ENCODE assay signal across 31 cellular contexts in the genomic region with DNA sequence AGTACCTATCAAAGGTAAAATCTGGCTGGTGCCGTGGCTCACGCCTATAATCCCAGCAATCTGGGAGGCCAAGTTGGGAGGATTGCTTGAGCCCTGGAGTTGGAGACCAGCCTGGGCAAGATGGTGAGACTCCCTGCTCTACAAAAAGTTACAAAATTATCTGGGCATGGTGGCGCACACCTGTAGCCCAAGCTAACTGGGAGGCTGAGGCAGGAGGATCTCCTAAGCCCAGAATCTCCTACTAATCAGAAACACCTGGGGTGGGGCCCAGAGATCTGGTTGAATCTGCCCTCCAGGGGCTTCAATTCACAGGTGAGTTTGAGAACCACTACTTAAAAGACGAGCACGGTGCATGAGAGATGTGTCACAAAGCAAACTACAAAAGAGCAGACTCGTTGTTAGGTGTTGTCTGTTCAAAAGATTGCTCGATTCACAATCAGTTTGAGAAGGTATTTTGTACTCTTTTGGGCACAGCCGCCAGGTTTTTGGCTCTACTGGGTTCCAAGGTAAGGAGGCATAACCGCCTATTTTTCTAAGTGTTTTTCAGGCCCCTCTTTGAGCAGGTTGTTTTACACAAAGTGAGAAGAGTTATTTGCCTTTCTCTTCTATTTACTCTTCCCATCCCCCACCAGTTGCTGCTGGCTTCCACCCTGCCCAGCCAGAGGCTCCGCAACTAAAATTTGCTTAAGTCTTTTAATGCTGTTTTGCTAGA. TPM values are rescaled to one million over a fixed set of nuclear protein-coding genes. Genes with fewer than 3 reads are reported as not detected.
A peak's percentile ranks its signal among the peaks of the same experiment; 100 is the strongest.
DNase-seq lines count a peak whose midpoint lies in the region; ATAC-seq and TF ChIP-seq lines count a peak whose summit lies in the region.
"Had no signal": no experiment of that assay in that cellular context is flagged by ENCODE, and none has a peak within 500 bp of the region (broad histone marks: within the 10 kb centered on the region; RNA-seq: fewer than 3 reads in every experiment).

No MANE protein-coding gene starts in this region.

- H3K27me3 Mint-ChIP-seq in Caco-2 (ENCODE audit: insufficient read depth, unreplicated experiment) (no peaks in the 10 kb centered on the region), GM23338 (ENCODE audit: insufficient read depth, low read depth, poor library complexity) (peaks cover 5% of the 10 kb centered on the region)

- H3K4me3 Mint-ChIP-seq in Caco-2 (ENCODE audit: unreplicated experiment): peak overlapping the region; percentile 88
- peak overlapping the region; percentile 21; the same call in 1 of the 3 replicates for H3K4me3 Mint-ChIP-seq in GM23338
- H3K4me3 Mint-ChIP-seq: activated naive CD4-positive, alpha-beta T cell treated with anti-CD3 and anti-CD28 coated beads, Interleukin-2, amount 50 U/mL, for 24 hours; IgD-negative memory B cell; stimulated activated naive CD8-positive, alpha-beta T cell treated with anti-CD3 and anti-CD28 coated beads, Interleukin-15, amount 100 ng/mL, for 72 hours had no signal

- H3K36me3 Mint-ChIP-seq in Caco-2 (ENCODE audit: insufficient read depth, unreplicated experiment) (peaks cover 12% of the 10 kb centered on the region), GM23338 (ENCODE audit: low read depth) (no peaks in the 10 kb centered on the region)
- H3K36me3 Mint-ChIP-seq: activated naive CD4-positive, alpha-beta T cell treated with anti-CD3 and anti-CD28 coated beads, Interleukin-2, amount 50 U/mL, for 24 hours had no signal

- H3K36me3 ChIP-seq in Caco-2 (ENCODE audit: control insufficient read depth, insufficient read depth, low read length): no peaks in the 10 kb centered on the region
- H3K36me3 ChIP-seq in GM23338 (ENCODE audit: insufficient read depth): no peaks in the 10 kb centered on the region
- H3K36me3 ChIP-seq in left lung: no peaks in the 10 kb centered on the region
- H3K36me3 ChIP-seq: esophagus muscularis mucosa, sigmoid colon, thyroid gland had no signal

- intact Hi-C loops in Caco-2 (cut with micrococcal nuclease; ENCODE audit: unreplicated experiment) (no loop called here), left lung (cut with DNase I) (no loop called here), lower leg skin (cut with DNase I; ENCODE audit: low total_unique reads) (no loop called here)

- H4K20me1 ChIP-seq in GM23338 (replicated peaks; ENCODE audit: insufficient read depth): no peaks in the 10 kb centered on the region

- no peaks in the 10 kb centered on the region for H3K27me3 ChIP-seq in Caco-2 (replicated peaks; ENCODE audit: control insufficient read depth, insufficient read depth, low read length)
- no peaks in the 10 kb centered on the region for H3K27me3 ChIP-seq in GM23338 (ENCODE audit: insufficient read depth)
- H3K27me3 ChIP-seq in left lung: no peaks in the 10 kb centered on the region
- H3K27me3 ChIP-seq: sigmoid colon, thyroid gland had no signal

- H3K27ac ChIP-seq in GM23338 (ENCODE audit: low read depth) (no peak overlapping the region), left lung (no peak overlapping the region)
- H3K27ac ChIP-seq: C4-2B, coronary artery, esophagus muscularis mucosa, HL-60, sigmoid colon, thyroid gland had no signal

- TF ChIP-seq CTCF in Caco-2 (IDR thresholded peaks at IDR 0.05; ENCODE audit: insufficient read depth in 1 of 2, low read depth in 1 of 2, low read length in 1 of 2, severe bottlenecking in 1 of 2, unreplicated experiment in 1 of 2) (no peak), GM23338 (conservative IDR thresholded peaks at IDR 0.05; ENCODE audit: low read depth in 2 of 2) (no peak), left lung (IDR thresholded peaks at IDR 0.05) (no peak), lower leg skin (IDR thresholded peaks at IDR 0.05) (no peak)

- H3K4me1 Mint-ChIP-seq in Caco-2 (ENCODE audit: low read depth, unreplicated experiment): peaks cover 25% of the 10 kb centered on the region
- peaks cover 40% of the 10 kb centered on the region for H3K4me1 Mint-ChIP-seq in GM23338
- H3K4me1 Mint-ChIP-seq: activated naive CD4-positive, alpha-beta T cell treated with anti-CD3 and anti-CD28 coated beads, Interleukin-2, amount 50 U/mL, for 24 hours; IgD-negative memory B cell; stimulated activated naive CD8-positive, alpha-beta T cell treated with anti-CD3 and anti-CD28 coated beads, Interleukin-15, amount 100 ng/mL, for 72 hours had no signal

- CTCF ChIA-PET in Caco-2 (lab: Charles Lee): no interaction called here

- H3K9me3 ChIP-seq in Caco-2 (no peaks in the 10 kb centered on the region), left lung (no peaks in the 10 kb centered on the region)
- H3K9me3 ChIP-seq: esophagus muscularis mucosa, sigmoid colon, thyroid gland had no signal

- H3K4me3 ChIP-seq in Caco-2 (ENCODE audit: low read depth, low read length): peak overlapping the region; percentile 54
- no peak overlapping the region for H3K4me3 ChIP-seq in GM23338
- H3K4me3 ChIP-seq in left lung: no peak overlapping the region
- H3K4me3 ChIP-seq in lower leg skin (ENCODE audit: low read depth, poor library complexity, severe bottlenecking): no peak overlapping the region
- H3K4me3 ChIP-seq: coronary artery, esophagus muscularis mucosa, lung, sigmoid colon, thyroid gland had no signal

- DNase-seq in Caco-2 (no peak), GM23338 (ENCODE audit: low spot score) (peak; percentile 60), NCI-H526 treated with DMSO at 0.1 percent for 48 hours (lab: John Stamatoyannopoulos, UW) (peak; percentile 40), left lung (no peak), DMS 273 (lab: John Stamatoyannopoulos, UW; ENCODE audit: unreplicated experiment) (no peak), lower leg skin (ENCODE audit: low spot score in 2 of 2) (no peak)
- DNase-seq: activated CD4-positive, alpha-beta T cell treated with anti-CD3 and anti-CD28 coated beads, Interleukin-2, amount 50 U/mL, for 4 hours; activated CD4-positive, CD25-positive, alpha-beta regulatory T cell; activated CD8-positive, alpha-beta memory T cell treated with anti-CD3 and anti-CD28 coated beads, Interleukin-2, amount 50 U/mL, for 4 hours; foreskin melanocyte; GDM1; hippocampal formation; NCI-H1105; NCI-H1930; sigmoid colon; stimulated activated CD4-positive, alpha-beta T cell treated with anti-CD3 and anti-CD28 coated beads, Interleukin-15, amount 100 ng/mL, for 24 hours; stimulated activated naive CD8-positive, alpha-beta T cell treated with anti-CD3 and anti-CD28 coated beads, Interleukin-15, amount 100 ng/mL, for 72 hours; T1000; thyroid gland had no signal

- H3K4me2 ChIP-seq in GM23338: peak overlapping the region; percentile 17; the same call in 1 of the 2 replicates

- BruUV-seq in Caco-2 (replicated peaks; lab: Mats Ljungman, UMichigan): no TSS peak

- H3K79me2 ChIP-seq in GM23338 (replicated peaks; ENCODE audit: insufficient read depth): no peaks in the 10 kb centered on the region

- H2AFZ ChIP-seq in GM23338: peak overlapping the region; percentile 57

- H3K4me1 ChIP-seq in Caco-2 (peaks cover 32% of the 10 kb centered on the region), GM23338 (ENCODE audit: insufficient read depth) (peaks cover 22% of the 10 kb centered on the region), left lung (no peaks in the 10 kb centered on the region)
- H3K4me1 ChIP-seq: sigmoid colon, thyroid gland had no signal

- no peak for TF ChIP-seq POLR2A in lower leg skin (IDR thresholded peaks at IDR 0.05)

- H3K27ac Mint-ChIP-seq in Caco-2 (ENCODE audit: unreplicated experiment): peak overlapping the region; percentile 91
- peak overlapping the region; percentile 68 for H3K27ac Mint-ChIP-seq in GM23338
- H3K27ac Mint-ChIP-seq: activated naive CD4-positive, alpha-beta T cell treated with anti-CD3 and anti-CD28 coated beads, Interleukin-2, amount 50 U/mL, for 24 hours; IgD-negative memory B cell had no signal

- no peaks in the 10 kb centered on the region for H3F3A ChIP-seq in GM23338 (replicated peaks; ENCODE audit: low read depth)

- H3K9me3 Mint-ChIP-seq in Caco-2 (ENCODE audit: unreplicated experiment) (no peaks in the 10 kb centered on the region), GM23338 (no peaks in the 10 kb centered on the region)
- H3K9me3 Mint-ChIP-seq: activated naive CD4-positive, alpha-beta T cell treated with anti-CD3 and anti-CD28 coated beads, Interleukin-2, amount 50 U/mL, for 24 hours; IgD-negative memory B cell; stimulated activated naive CD8-positive, alpha-beta T cell treated with anti-CD3 and anti-CD28 coated beads, Interleukin-15, amount 100 ng/mL, for 72 hours had no signal

- ATAC-seq in GM23338 (peak; percentile 37), left lung (peak; percentile 30), GM18870 (IDR thresholded peaks at IDR 0.05; ENCODE audit: unreplicated experiment) (no peak)
- ATAC-seq: stimulated activated naive CD8-positive, alpha-beta T cell treated with anti-CD3 and anti-CD28 coated beads, Interleukin-15, amount 100 ng/mL, for 72 hours had no signal

- H3K9me2 ChIP-seq in GM23338 (ENCODE audit: insufficient read depth): no peaks in the 10 kb centered on the region

- POLR2A ChIA-PET in Caco-2 (lab: Charles Lee): no interaction called here

- 59 to 62% methylated on average over 10 of the region's 10 CpGs for WGBS in lower leg skin, 2 donors

TF ChIP-seq in GM23338, 12 proteins besides CTCF, POLR2A, EP300 and RAD21 (continues in another document):
- TF ChIP-seq ZNF114 (CRISPR knock-in tag; IDR thresholded peaks at IDR 0.05): no peak
- TF ChIP-seq ZNF331 (CRISPR knock-in tag; IDR thresholded peaks at IDR 0.05; ENCODE audit: low read depth): no peak
- no peak for TF ChIP-seq EZH2phosphoT487 (IDR thresholded peaks at IDR 0.05; ENCODE audit: unreplicated experiment)
- no peak for TF ChIP-seq EZH2 (IDR thresholded peaks at IDR 0.05; ENCODE audit: low read depth, unreplicated experiment)
- TF ChIP-seq CREB1 (CRISPR knock-in tag; IDR thresholded peaks at IDR 0.05; ENCODE audit: low read depth): no peak

RNA-seq across cellular contexts. Expression of a gene that starts 2.3 kb away (rescaled TPM):
- 16.8 and 17.8 TPM in 2 replicates for total RNA-seq in Caco-2 (2022)
- total RNA-seq in GM23338 (2014; rRNA removed; shearing (Covaris generic)): not detected in 2 replicates
- not detected in 2 replicates for polyA plus RNA-seq in GM23338 (2016; fragmentation: Nextera tagmentation; extraction: Ambion mirVana)
- 1 to 10 TPM in 1 of 2 donors, under 1 TPM in 1; 0.65 to 2.2 TPM for total RNA-seq in left lung
- not detected for total RNA-seq in lower leg skin
- total RNA-seq: bronchial epithelial cell, esophagus muscularis mucosa, mucosa of gallbladder, NCI-H460, sigmoid colon, thyroid gland had no signal
- polyA plus RNA-seq: IgD-negative memory B cell, neural cell had no signal

RNA-seq across cellular contexts. Expression of a gene that starts 58.8 kb away (rescaled TPM):
- total RNA-seq in Caco-2 (2022) (not detected in 2 replicates), left lung (under 1 TPM in 1 of 2 donors, not detected in 1; 0.21 TPM), lower leg skin (not detected)
- total RNA-seq in GM23338 (2014; rRNA removed; shearing (Covaris generic)): not detected in 2 replicates
- polyA plus RNA-seq in GM23338 (2016; fragmentation: Nextera tagmentation; extraction: Ambion mirVana): not detected in 2 replicates
- total RNA-seq: bronchial epithelial cell, esophagus muscularis mucosa, NCI-H460, sigmoid colon had no signal
- polyA plus RNA-seq: IgD-negative memory B cell, neural cell had no signal

Comparison
In these comparisons a context has a peak if more than half of its experiments do, and no peak if none do; other contexts are left out.
1. DNase-seq: peak in GM23338 (single experiment) and NCI-H526 treated with DMSO at 0.1 percent for 48 hours (single experiment); none in Caco-2 (0 of 2), left lung (0 of 2), DMS 273 (single experiment) and lower leg skin (0 of 2).